In the genomic region with DNA sequence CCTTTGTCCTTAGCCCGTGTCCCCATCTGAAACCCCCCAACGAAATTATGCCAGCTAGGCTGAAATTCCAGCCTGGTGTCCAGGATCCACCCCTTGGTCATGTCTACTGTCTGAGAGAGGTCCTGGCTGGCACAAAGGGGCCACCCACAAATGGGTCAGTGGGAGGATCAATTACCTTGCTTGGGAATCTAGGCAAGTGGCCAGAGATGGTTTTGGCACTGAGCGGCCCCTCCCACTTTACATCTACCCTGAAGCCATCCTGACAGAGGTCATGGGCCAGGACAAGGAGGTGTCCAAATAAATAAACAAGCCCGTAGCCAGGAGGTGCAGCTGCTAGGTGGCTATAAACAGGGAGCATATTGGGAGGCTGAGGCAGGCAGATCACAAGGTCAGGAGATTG, we compare ENCODE assay signal across 21 cellular contexts.
"Had no signal": no experiment of that assay in that cellular context is flagged by ENCODE, and none has a peak within 500 bp of the region (broad histone marks: within the 10 kb centered on the region; RNA-seq: fewer than 3 reads in every experiment).

No MANE protein-coding gene starts in this region.

- ATAC-seq: heart left ventricle; left lung; lower lobe of right lung; right cardiac atrium; stimulated activated effector memory CD8-positive, alpha-beta T cell treated with anti-CD3 and anti-CD28 coated beads, Interleukin-12 subunit alpha, Interleukin-12 subunit beta, amount 100 ng/mL, for 72 hours; stimulated activated naive CD8-positive, alpha-beta T cell treated with anti-CD3 and anti-CD28 coated beads, Interleukin-15, Interleukin-2, amounts not matched to agents 100 U/mL and 50 U/mL, for 24 hours had no signal

- H3K4me1 Mint-ChIP-seq: stimulated activated effector memory CD8-positive, alpha-beta T cell treated with anti-CD3 and anti-CD28 coated beads, Interleukin-12 subunit alpha, Interleukin-12 subunit beta, amount 100 ng/mL, for 72 hours had no signal

- H3K9me3 ChIP-seq: lower lobe of right lung, suprapubic skin, thyroid gland, uterus had no signal

- H3K4me1 ChIP-seq: left lung, lower lobe of right lung, suprapubic skin, uterus had no signal

- H3K27me3 ChIP-seq: suprapubic skin, thyroid gland, uterus had no signal

- H3K4me3 ChIP-seq: dorsolateral prefrontal cortex, heart left ventricle, left lung, lower lobe of right lung, smooth muscle cell, suprapubic skin, thyroid gland, uterus had no signal

- H3K36me3 ChIP-seq: heart left ventricle, left lung, lower lobe of right lung, suprapubic skin, thyroid gland, uterus had no signal

- DNase-seq: cortex of kidney; dorsolateral prefrontal cortex; effector CD8-positive, alpha-beta T cell; foreskin melanocyte; heart left ventricle; hypothalamus; islet precursor cell; left lung; lower lobe of right lung; midbrain; right cardiac atrium; stimulated activated CD4-positive, alpha-beta T cell treated with anti-CD3 and anti-CD28 coated beads, Interleukin-4, amount 100 ng/mL, for 1 hour; stimulated activated CD8-positive, alpha-beta memory T cell treated with anti-CD3 and anti-CD28 coated beads, Interleukin-4, amount 100 ng/mL, for 48 hours; stimulated activated naive CD8-positive, alpha-beta T cell treated with anti-CD3 and anti-CD28 coated beads, Interleukin-15, Interleukin-2, amounts not matched to agents 100 U/mL and 50 U/mL, for 24 hours; thyroid gland; uterus had no signal

- H3K27ac Mint-ChIP-seq: stimulated activated effector memory CD8-positive, alpha-beta T cell treated with anti-CD3 and anti-CD28 coated beads, Interleukin-12 subunit alpha, Interleukin-12 subunit beta, amount 100 ng/mL, for 72 hours; type B pancreatic cell had no signal

- H3K27me3 Mint-ChIP-seq: type B pancreatic cell had no signal

- H3K4me3 Mint-ChIP-seq: nephron; stimulated activated effector memory CD8-positive, alpha-beta T cell treated with anti-CD3 and anti-CD28 coated beads, Interleukin-12 subunit alpha, Interleukin-12 subunit beta, amount 100 ng/mL, for 72 hours; type B pancreatic cell had no signal

- H3K27ac ChIP-seq: dorsolateral prefrontal cortex, heart left ventricle, left lung, lower lobe of right lung, suprapubic skin, thyroid gland, uterus had no signal

- H3K4me2 ChIP-seq: smooth muscle cell had no signal

- H3K36me3 Mint-ChIP-seq: stimulated activated effector memory CD8-positive, alpha-beta T cell treated with anti-CD3 and anti-CD28 coated beads, Interleukin-12 subunit alpha, Interleukin-12 subunit beta, amount 100 ng/mL, for 72 hours had no signal
